In genomic region chr2:111500536-111501062, GRCh38 we compare ENCODE assay signal across 7 cellular contexts.
DNase-seq lines count a peak whose midpoint lies in the region; ATAC-seq, FAIRE-seq and TF ChIP-seq lines count a peak whose summit lies in the region.
"Not testable (repeated sequence)": the region's sequence is repeated elsewhere in the genome, so short reads cannot be mapped to it uniquely, and the experiment has no call there.

No MANE protein-coding gene starts in this region.

- H3K27ac Mint-ChIP-seq in activated naive CD4-positive, alpha-beta T cell treated with anti-CD3 and anti-CD28 coated beads, Interleukin-2, amount 50 U/mL, for 24 hours = peak overlapping the region; percentile 65
- H3K27ac Mint-ChIP-seq in stimulated activated naive B cell treated with anti-CD40 and anti-IgM and Interleukin-4, amounts not matched to agents 10 μg/mL and 1 μg/mL and 100 μg/mL, for 72 hours = not testable (repeated sequence)

- H3K4me2 ChIP-seq in keratinocyte (ENCODE audit: control insufficient read depth, extremely low read depth, insufficient read depth, low read depth, low read length) = not testable (repeated sequence)

- H3K4me3 ChIP-seq in keratinocyte (ENCODE audit: control insufficient read depth in 2 of 3, extremely low read depth in 1 of 3, insufficient read depth in 2 of 3, low read depth in 1 of 3, low read length in 3 of 3) = not testable (repeated sequence)

- not testable (repeated sequence) for H3K36me3 Mint-ChIP-seq in activated naive CD4-positive, alpha-beta T cell treated with anti-CD3 and anti-CD28 coated beads, Interleukin-2, amount 50 U/mL, for 24 hours; stimulated activated naive B cell treated with anti-CD40 and anti-IgM and Interleukin-4, amounts not matched to agents 10 μg/mL and 1 μg/mL and 100 μg/mL, for 72 hours

- H3K9me3 Mint-ChIP-seq in activated naive CD4-positive, alpha-beta T cell treated with anti-CD3 and anti-CD28 coated beads, Interleukin-2, amount 50 U/mL, for 24 hours; stimulated activated naive B cell treated with anti-CD40 and anti-IgM and Interleukin-4, amounts not matched to agents 10 μg/mL and 1 μg/mL and 100 μg/mL, for 72 hours: not testable (repeated sequence)

- not testable (repeated sequence) for DNase-seq in keratinocyte (ENCODE audit: low read depth, low spot score); stimulated activated naive B cell treated with anti-CD40 and anti-IgM and Interleukin-4, amounts not matched to agents 10 μg/mL and 1 μg/mL and 100 μg/mL, for 72 hours

- not testable (repeated sequence) for H3K4me3 Mint-ChIP-seq in activated naive CD4-positive, alpha-beta T cell treated with anti-CD3 and anti-CD28 coated beads, Interleukin-2, amount 50 U/mL, for 24 hours; stimulated activated naive B cell treated with anti-CD40 and anti-IgM and Interleukin-4, amounts not matched to agents 10 μg/mL and 1 μg/mL and 100 μg/mL, for 72 hours

- H3K79me2 ChIP-seq in keratinocyte (ENCODE audit: control insufficient read depth, insufficient read depth, low read length) = not testable (repeated sequence)

- peak; percentile 77 for FAIRE-seq in keratinocyte (lab: Jason Lieb, UNC)

- not testable (repeated sequence) for H4K20me1 ChIP-seq in keratinocyte (ENCODE audit: control insufficient read depth, extremely low read depth, insufficient read depth, low read length)

- not testable (repeated sequence) for H3K36me3 ChIP-seq in keratinocyte (ENCODE audit: control insufficient read depth in 2 of 2, extremely low read depth in 1 of 2, insufficient read depth in 2 of 2, low read length in 2 of 2)

- peaks cover 20% of the 10 kb centered on the region for H3K4me1 ChIP-seq in keratinocyte (ENCODE audit: control insufficient read depth, extremely low read depth, insufficient read depth, low read length)

- H3K9me1 ChIP-seq in keratinocyte (ENCODE audit: control insufficient read depth, extremely low read depth, insufficient read depth, low read length) = not testable (repeated sequence)

- peaks cover 18% of the 10 kb centered on the region for H3K4me1 Mint-ChIP-seq in activated naive CD4-positive, alpha-beta T cell treated with anti-CD3 and anti-CD28 coated beads, Interleukin-2, amount 50 U/mL, for 24 hours
- H3K4me1 Mint-ChIP-seq in stimulated activated naive B cell treated with anti-CD40 and anti-IgM and Interleukin-4, amounts not matched to agents 10 μg/mL and 1 μg/mL and 100 μg/mL, for 72 hours = not testable (repeated sequence)

- not testable (repeated sequence) for H3K9ac ChIP-seq in keratinocyte (ENCODE audit: control insufficient read depth, extremely low read depth, insufficient read depth, low read length)

- not testable (repeated sequence) for H3K27me3 Mint-ChIP-seq in activated naive CD4-positive, alpha-beta T cell treated with anti-CD3 and anti-CD28 coated beads, Interleukin-2, amount 50 U/mL, for 24 hours
- H3K27me3 Mint-ChIP-seq in stimulated activated naive B cell treated with anti-CD40 and anti-IgM and Interleukin-4, amounts not matched to agents 10 μg/mL and 1 μg/mL and 100 μg/mL, for 72 hours = peaks cover 0 to 10% of the 10 kb centered on the region in 2 donors

- dilution Hi-C loops in keratinocyte (cut with MboI; ENCODE audit: extremely low pct_ligation_motif_present, low sequenced_read_pairs) = not testable (repeated sequence)

- H3K9me3 ChIP-seq in keratinocyte (ENCODE audit: control insufficient read depth, low read depth, low read length) = not testable (repeated sequence)

- TF ChIP-seq CTCF in keratinocyte (optimal IDR thresholded peaks at IDR 0.05 in 1 of 3, IDR thresholded peaks at IDR 0.05 in 1 of 3, conservative IDR thresholded peaks at IDR 0.05 in 1 of 3; ENCODE audit: extremely low read depth in 1 of 3, insufficient read depth in 2 of 3, low read length in 3 of 3) = not testable (repeated sequence)

- not testable (repeated sequence) for H3K27ac ChIP-seq in keratinocyte (ENCODE audit: control insufficient read depth, insufficient read depth, low read length)

- not testable (repeated sequence) for H2AFZ ChIP-seq in keratinocyte (ENCODE audit: control insufficient read depth, low read length)

- peak; percentile 75 for ATAC-seq in GM18502 (IDR thresholded peaks at IDR 0.05; ENCODE audit: poor library complexity, unreplicated experiment)
- ATAC-seq in HG02763 (IDR thresholded peaks at IDR 0.05; ENCODE audit: unreplicated experiment) = peak; percentile 50
- peak; percentile 56 for ATAC-seq in HG03520 (IDR thresholded peaks at IDR 0.05; ENCODE audit: unreplicated experiment)
- ATAC-seq in SK-N-SH treated with all-trans-retinoic acid at 6 μM for 48 hours = peak; percentile 57
- ATAC-seq in stimulated activated naive B cell treated with anti-CD40 and anti-IgM and Interleukin-4, amounts not matched to agents 10 μg/mL and 1 μg/mL and 100 μg/mL, for 72 hours (replicated peaks) = peak; percentile 36 to 66

- not testable (repeated sequence) for H3K27me3 ChIP-seq in keratinocyte (ENCODE audit: control insufficient read depth, extremely low read depth, insufficient read depth, low read length)
